ENCODE assay signal across 9 cellular contexts in the genomic region with DNA sequence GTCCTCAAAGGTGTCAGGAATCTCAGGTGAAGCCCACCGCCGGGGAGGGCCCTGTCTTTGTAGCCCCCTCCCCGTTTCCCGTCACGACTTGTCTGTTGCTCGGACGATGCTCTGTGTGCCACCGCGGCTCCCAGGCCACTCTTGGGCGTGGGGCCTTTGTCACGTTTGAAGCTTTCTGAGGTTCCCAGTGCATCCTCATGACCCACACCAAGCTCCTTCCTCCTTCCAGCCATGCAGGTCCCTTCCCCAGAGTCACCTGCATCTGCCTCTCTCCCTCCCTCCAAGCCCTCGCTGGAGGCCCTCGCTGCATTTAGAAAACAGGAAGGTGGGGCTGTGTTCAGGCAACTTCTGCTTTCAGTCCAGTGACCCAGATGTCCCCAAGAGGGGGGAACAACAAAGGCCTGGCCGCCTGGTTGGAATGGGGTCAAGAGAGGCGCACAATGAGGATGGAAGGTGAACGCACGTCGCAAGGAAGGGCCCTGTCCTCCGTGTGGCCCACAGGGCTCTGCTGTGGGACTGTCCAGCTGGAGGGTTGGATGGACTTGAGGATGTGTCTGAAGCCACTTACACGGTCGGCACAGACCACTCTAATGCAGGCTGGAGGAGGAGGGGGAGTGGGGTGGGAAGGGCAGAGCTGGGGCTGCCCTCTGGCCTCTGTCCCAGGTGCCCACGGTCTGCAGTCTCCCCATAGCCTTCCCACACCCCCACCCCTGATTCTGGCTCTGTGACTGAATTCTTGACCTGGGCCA. TPM values are rescaled to one million over a fixed set of nuclear protein-coding genes. Genes with fewer than 3 reads are reported as not detected.
A peak's percentile ranks its signal among the peaks of the same experiment; 100 is the strongest.
DNase-seq lines count a peak whose midpoint lies in the region; ATAC-seq, FAIRE-seq and TF ChIP-seq lines count a peak whose summit lies in the region.
"Had no signal": no experiment of that assay in that cellular context is flagged by ENCODE, and none has a peak within 500 bp of the region (broad histone marks: within the 10 kb centered on the region; RNA-seq: fewer than 3 reads in every experiment).

No MANE protein-coding gene starts in this region.

- H3K27ac Mint-ChIP-seq in activated CD8-positive, alpha-beta memory T cell treated with anti-CD3 and anti-CD28 coated beads, Interleukin-2, amount 10 ng/mL, durations not matched to agents 7 days and 5 days = no peak overlapping the region

- no peaks in the 10 kb centered on the region for H3K79me2 ChIP-seq in OCI-LY3 (ENCODE audit: low read length)

- intact Hi-C loops in sciatic nerve (cut with DNase I) = no loop called here

- no peaks in the 10 kb centered on the region for H3K27me3 Mint-ChIP-seq in activated CD8-positive, alpha-beta memory T cell treated with anti-CD3 and anti-CD28 coated beads, Interleukin-2, amount 10 ng/mL, durations not matched to agents 7 days and 5 days

- DNase-seq in fibroblast of mammary gland (ENCODE audit: low read depth) (no peak), sciatic nerve (ENCODE audit: low spot score) (no peak), COLO829 (ENCODE audit: low spot score) (no peak), RCC 7860 (ENCODE audit: low spot score) (no peak)
- no peak for DNase-seq in stimulated activated CD4-positive, alpha-beta T cell treated with anti-CD3 and anti-CD28 coated beads, Interleukin-2, amount 100 ng/mL, for 48 hours
- no peak for DNase-seq in activated CD8-positive, alpha-beta memory T cell treated with anti-CD3 and anti-CD28 coated beads, Interleukin-2, amount 10 ng/mL, durations not matched to agents 7 days and 5 days

- H3K9me3 Mint-ChIP-seq in activated CD8-positive, alpha-beta memory T cell treated with anti-CD3 and anti-CD28 coated beads, Interleukin-2, amount 10 ng/mL, durations not matched to agents 7 days and 5 days (ENCODE audit: low read depth) = no peaks in the 10 kb centered on the region

- peak; percentile 27 for ATAC-seq in GM18517 (IDR thresholded peaks at IDR 0.05; ENCODE audit: unreplicated experiment)
- ATAC-seq in sciatic nerve = peak; percentile 48
- no peak for ATAC-seq in activated CD8-positive, alpha-beta memory T cell treated with anti-CD3 and anti-CD28 coated beads, Interleukin-2, amount 10 ng/mL, durations not matched to agents 7 days and 5 days

- no peaks in the 10 kb centered on the region for H4K20me1 ChIP-seq in OCI-LY3 (ENCODE audit: insufficient read depth, low read length)

- H3K4me3 ChIP-seq in OCI-LY3 (ENCODE audit: low read length) (peak overlapping the region; percentile 70), fibroblast of mammary gland (ENCODE audit: control insufficient read depth, low read depth, low read length) (peak overlapping the region; percentile 7)

- CTCF ChIA-PET in activated CD8-positive, alpha-beta memory T cell treated with anti-CD3 and anti-CD28 coated beads, Interleukin-2, amount 10 ng/mL, durations not matched to agents 7 days and 5 days (lab: Charles Lee) = interaction anchor here (0.8 to 1.4 kb wide), 3 partner anchors 9 to 155 kb away, joined by 3 read pairs; no protein-coding TSS in a partner anchor

- peak overlapping the region; percentile 92 for H3K9ac ChIP-seq in OCI-LY3 (ENCODE audit: low read length)

- H3K27me3 ChIP-seq in OCI-LY3 (ENCODE audit: low read depth, low read length) = no peaks in the 10 kb centered on the region

- no peaks in the 10 kb centered on the region for H3K36me3 ChIP-seq in OCI-LY3 (replicated peaks; ENCODE audit: low read depth, low read length)

- peak overlapping the region; percentile 99 for H3K27ac ChIP-seq in OCI-LY3 (ENCODE audit: low read length)

- no peak overlapping the region for H2AFZ ChIP-seq in OCI-LY3 (ENCODE audit: low read depth, low read length)

- no peaks in the 10 kb centered on the region for H3K9me3 ChIP-seq in OCI-LY3 (ENCODE audit: insufficient read depth, low read length)

- H3K4me2 ChIP-seq in OCI-LY3 (ENCODE audit: low read length) = peak overlapping the region; percentile 95

- no peak overlapping the region for H3K4me3 Mint-ChIP-seq in activated CD8-positive, alpha-beta memory T cell treated with anti-CD3 and anti-CD28 coated beads, Interleukin-2, amount 10 ng/mL, durations not matched to agents 7 days and 5 days

- peaks cover 3% of the 10 kb centered on the region for H3K4me1 Mint-ChIP-seq in activated CD8-positive, alpha-beta memory T cell treated with anti-CD3 and anti-CD28 coated beads, Interleukin-2, amount 10 ng/mL, durations not matched to agents 7 days and 5 days

- TF ChIP-seq CTCF in OCI-LY3 (IDR thresholded peaks at IDR 0.05; ENCODE audit: low read depth, low read length) (no peak), fibroblast of mammary gland (conservative IDR thresholded peaks at IDR 0.05; ENCODE audit: control insufficient read depth, insufficient read depth, low read depth, low read length) (no peak)

- peaks cover 55% of the 10 kb centered on the region for H3K4me1 ChIP-seq in OCI-LY3 (ENCODE audit: low read length)

- H3K36me3 Mint-ChIP-seq in activated CD8-positive, alpha-beta memory T cell treated with anti-CD3 and anti-CD28 coated beads, Interleukin-2, amount 10 ng/mL, durations not matched to agents 7 days and 5 days = no peaks in the 10 kb centered on the region

- FAIRE-seq in RCC 7860 (lab: Jason Lieb, UNC) = no peak

RNA-seq across cellular contexts. Expression of gene OR1D5, which starts 59.8 kb away (rescaled TPM):
- total RNA-seq in sciatic nerve = not detected
- total RNA-seq in activated CD8-positive, alpha-beta memory T cell treated with anti-CD3 and anti-CD28 coated beads, Interleukin-2, amount 10 ng/mL, durations not matched to agents 7 days and 5 days = not detected
- total RNA-seq: epithelial cell of proximal tubule had no signal
